8 cellular contexts compared by ENCODE assay signal in the genomic region with DNA sequence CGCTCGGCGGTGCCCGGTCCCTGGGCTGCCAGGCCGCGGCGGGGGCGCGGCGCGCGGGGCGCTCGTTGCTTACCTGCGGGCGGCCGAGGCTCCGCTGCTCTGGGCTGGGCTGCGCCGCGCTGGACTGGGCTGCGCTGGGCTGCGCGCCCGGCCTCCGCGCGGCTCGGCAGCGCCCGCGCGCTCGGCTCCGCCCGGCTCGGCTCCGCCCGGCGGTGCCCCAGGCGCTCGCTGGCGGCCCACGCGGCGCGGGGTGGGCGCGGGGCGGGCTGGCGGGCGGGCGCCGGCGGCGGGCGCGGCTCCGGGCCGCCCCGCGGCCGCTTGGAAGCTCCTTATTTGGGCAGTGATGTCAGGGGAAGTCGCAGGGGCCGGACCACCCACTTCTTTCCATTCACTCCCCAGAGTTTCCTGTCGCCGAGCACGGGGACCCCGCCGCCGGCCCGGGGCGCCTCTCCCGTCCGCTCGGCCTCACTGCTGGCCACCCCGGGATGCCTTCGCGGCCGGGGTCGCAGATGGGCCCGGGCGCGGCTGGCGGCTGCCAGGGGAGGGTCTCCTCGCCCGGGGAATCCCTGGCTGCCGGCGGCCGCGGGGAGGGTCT.
A peak's percentile ranks its signal among the peaks of the same experiment; 100 is the strongest.
DNase-seq lines count a peak whose midpoint lies in the region; ATAC-seq and TF ChIP-seq lines count a peak whose summit lies in the region.

No MANE protein-coding gene starts in this region.

- H3K27ac Mint-ChIP-seq in activated CD4-positive, alpha-beta T cell treated with anti-CD3 and anti-CD28 coated beads, Interleukin-2, amount 10 ng/mL, durations not matched to agents 24 days and 14 days: peak overlapping the region; percentile 74

- H3K4me3 ChIP-seq in MM.1S (ENCODE audit: low read length): peak overlapping the region; percentile 72; the same call in 1 of the 2 replicates
- peak overlapping the region; percentile 65 for H3K4me3 ChIP-seq in lower lobe of right lung

- intact Hi-C loops in activated CD4-positive, alpha-beta T cell treated with anti-CD3 and anti-CD28 coated beads, Interleukin-2, amount 10 ng/mL, durations not matched to agents 24 days and 14 days (cut with micrococcal nuclease): loop anchor here (1.0 to 5.0 kb wide), 3 partner anchors 35 to 370 kb away; no protein-coding TSS in a partner anchor
- intact Hi-C loops in lower lobe of right lung (cut with DNase I): no loop called here

- ATAC-seq in GM21825 (IDR thresholded peaks at IDR 0.05; ENCODE audit: unreplicated experiment) (peak; percentile 50), lower lobe of right lung (peak; percentile 75 to 78)

- peaks cover 66% of the 10 kb centered on the region for H3K4me1 Mint-ChIP-seq in activated CD4-positive, alpha-beta T cell treated with anti-CD3 and anti-CD28 coated beads, Interleukin-2, amount 10 ng/mL, durations not matched to agents 24 days and 14 days

- H3K4me2 ChIP-seq in MM.1S (ENCODE audit: low read depth, low read length): peak overlapping the region; percentile 99; the same call in 1 of the 2 replicates

- DNase-seq in G401 (ENCODE audit: low spot score): peak; percentile 22
- peak; percentile 37 for DNase-seq in MM.1S
- peak; percentile 93 for DNase-seq in activated CD4-positive, alpha-beta T cell treated with anti-CD3 and anti-CD28 coated beads, Interleukin-2, amount 10 ng/mL, durations not matched to agents 24 days and 14 days
- peak; percentile 58 for DNase-seq in dermis blood vessel endothelial cell
- DNase-seq in lower lobe of right lung: peak; percentile 76
- DNase-seq in stimulated activated CD8-positive, alpha-beta memory T cell treated with anti-CD3 and anti-CD28 coated beads, Interleukin-12 subunit alpha, Interleukin-12 subunit beta, amount 100 ng/mL, for 24 hours (ENCODE audit: extremely low read depth): peak; percentile 61
- no peak for DNase-seq in mesenteric fat pad (ENCODE audit: low spot score)

- H3K36me3 Mint-ChIP-seq in activated CD4-positive, alpha-beta T cell treated with anti-CD3 and anti-CD28 coated beads, Interleukin-2, amount 10 ng/mL, durations not matched to agents 24 days and 14 days (ENCODE audit: low read depth): peaks cover 44% of the 10 kb centered on the region

- peak overlapping the region; percentile 71 for H3K4me3 Mint-ChIP-seq in activated CD4-positive, alpha-beta T cell treated with anti-CD3 and anti-CD28 coated beads, Interleukin-2, amount 10 ng/mL, durations not matched to agents 24 days and 14 days

- no peaks in the 10 kb centered on the region for H3K79me2 ChIP-seq in MM.1S (ENCODE audit: low read length)

- H3K9me3 ChIP-seq in MM.1S (replicated peaks; ENCODE audit: insufficient read depth, low read length): no peaks in the 10 kb centered on the region
- H3K9me3 ChIP-seq in lower lobe of right lung: no peaks in the 10 kb centered on the region

- H3F3A ChIP-seq in MM.1S (ENCODE audit: insufficient read depth, low read length): peaks cover 7% of the 10 kb centered on the region

- in situ Hi-C loops in G401 (cut with HindIII; ENCODE audit: low sequenced_read_pairs): no loop called here

- H3K27me3 Mint-ChIP-seq in activated CD4-positive, alpha-beta T cell treated with anti-CD3 and anti-CD28 coated beads, Interleukin-2, amount 10 ng/mL, durations not matched to agents 24 days and 14 days: no peaks in the 10 kb centered on the region

- 0 out of 2 replicates have a peak, but pooled peaks cover 3% of the 10 kb centered on the region for H3K27me3 ChIP-seq in MM.1S (replicated peaks; ENCODE audit: insufficient read depth, low read length)
- H3K27me3 ChIP-seq in lower lobe of right lung (ENCODE audit: low read depth): no peaks in the 10 kb centered on the region

- H3K27ac ChIP-seq in MM.1S (ENCODE audit: low read length) (no peak overlapping the region), lower lobe of right lung (peak overlapping the region; percentile 87)

- H3K36me3 ChIP-seq in MM.1S (replicated peaks; ENCODE audit: insufficient read depth, low read length) (no peaks in the 10 kb centered on the region), lower lobe of right lung (no peaks in the 10 kb centered on the region)

- peaks cover 27% of the 10 kb centered on the region for H3K4me1 ChIP-seq in MM.1S (ENCODE audit: low read length)
- H3K4me1 ChIP-seq in lower lobe of right lung: peaks cover 40% of the 10 kb centered on the region

- no peaks in the 10 kb centered on the region for H3K9me2 ChIP-seq in MM.1S (replicated peaks; ENCODE audit: insufficient read depth, low read length)

- no peak overlapping the region for H2AFZ ChIP-seq in MM.1S (ENCODE audit: low read length)

- H3K9ac ChIP-seq in MM.1S (ENCODE audit: low read length): no peak overlapping the region

- H3K9me3 Mint-ChIP-seq in activated CD4-positive, alpha-beta T cell treated with anti-CD3 and anti-CD28 coated beads, Interleukin-2, amount 10 ng/mL, durations not matched to agents 24 days and 14 days: peaks cover 6% of the 10 kb centered on the region

- no peaks in the 10 kb centered on the region for H4K20me1 ChIP-seq in MM.1S (ENCODE audit: insufficient read depth, low read length)

- no peak for TF ChIP-seq CTCF in MM.1S (IDR thresholded peaks at IDR 0.05; ENCODE audit: low read length)
- no peak for TF ChIP-seq CTCF in lower lobe of right lung (IDR thresholded peaks at IDR 0.05)
